16 cellular contexts compared by ENCODE assay signal in genomic region chr11:45400594-45400993, GRCh38.
A peak's percentile ranks its signal among the peaks of the same experiment; 100 is the strongest.
DNase-seq lines count a peak whose midpoint lies in the region; ATAC-seq and TF ChIP-seq lines count a peak whose summit lies in the region.
"Had no signal": no experiment of that assay in that cellular context is flagged by ENCODE, and none has a peak within 500 bp of the region (broad histone marks: within the 10 kb centered on the region; RNA-seq: fewer than 3 reads in every experiment).

No MANE protein-coding gene starts in this region.

- WGBS in mesendoderm (ENCODE audit: extremely low coverage, insufficient coverage, low lambda C conversion rate): no CpG with 5 or more reads among the region's 8 CpGs

- no peak overlapping the region for H2BK5ac ChIP-seq in mesendoderm (ENCODE audit: low read length)

- no peak overlapping the region for H3K4ac ChIP-seq in mesendoderm (ENCODE audit: low read depth, low read length)

- DNase-seq in AG09309 (ENCODE audit: low read depth) (peak; percentile 61), HT1080 (ENCODE audit: low read depth) (peak; percentile 98), astrocyte of the spinal cord (ENCODE audit: low read depth, low spot score) (peak; percentile 86), mesendoderm (no peak), HuH-7 (ENCODE audit: low spot score) (no peak), NAMALWA (ENCODE audit: low spot score) (no peak), Calu3 (no peak)
- DNase-seq: activated CD8-positive, alpha-beta memory T cell treated with anti-CD3 and anti-CD28 coated beads for 24 hours; activated naive CD4-positive, alpha-beta T cell treated with Interleukin-2 at 50 U/mL for 16 hours; cerebellar nuclear complex; NCI-H1105 treated with DMSO at 0.1 percent for 48 hours; stimulated activated CD4-positive, alpha-beta T cell treated with anti-CD3 and anti-CD28 coated beads, Interleukin-4, amount 100 ng/mL, for 24 hours; stimulated activated naive B cell treated with anti-CD40 and anti-IgM and Interleukin-4, amounts not matched to agents 10 μg/mL and 1 μg/mL and 100 μg/mL, for 72 hours had no signal

- H3K79me1 ChIP-seq in mesendoderm (ENCODE audit: low read length): no peaks in the 10 kb centered on the region

- intact Hi-C loops in Calu3 (cut with micrococcal nuclease; ENCODE audit: unreplicated experiment): no loop called here

- H3K18ac ChIP-seq in mesendoderm (ENCODE audit: low read length): no peak overlapping the region

- TF ChIP-seq CTCF in AG09309 (IDR thresholded peaks at IDR 0.05; ENCODE audit: control insufficient read depth, insufficient read depth, low read depth, low read length, missing control alignments): no peak
- no peak for TF ChIP-seq CTCF in astrocyte of the spinal cord (IDR thresholded peaks at IDR 0.05; ENCODE audit: low read depth, low read length)
- no peak for TF ChIP-seq CTCF in Calu3 (IDR thresholded peaks at IDR 0.05; ENCODE audit: unreplicated experiment)

- H3K4me1 Mint-ChIP-seq in Calu3 (ENCODE audit: low read depth, unreplicated experiment): no peaks in the 10 kb centered on the region

- H2AK5ac ChIP-seq in mesendoderm (ENCODE audit: low read length): no peak overlapping the region

- no peak overlapping the region for H3K27ac Mint-ChIP-seq in Calu3 (ENCODE audit: unreplicated experiment)
- H3K27ac Mint-ChIP-seq: stimulated activated naive B cell treated with anti-CD40 and anti-IgM and Interleukin-4, amounts not matched to agents 10 μg/mL and 1 μg/mL and 100 μg/mL, for 72 hours had no signal

- in situ Hi-C loops in astrocyte of the spinal cord (cut with HindIII; ENCODE audit: low sequenced_read_pairs): no loop called here

- no peak for ATAC-seq in HG02870 (IDR thresholded peaks at IDR 0.05; ENCODE audit: unreplicated experiment)
- ATAC-seq: stimulated activated naive B cell treated with anti-CD40 and anti-IgM and Interleukin-4, amounts not matched to agents 10 μg/mL and 1 μg/mL and 100 μg/mL, for 72 hours had no signal

- H3K9ac ChIP-seq in mesendoderm (ENCODE audit: low read length): no peak overlapping the region

- peaks cover 3% of the 10 kb centered on the region for H3K4me1 ChIP-seq in mesendoderm (ENCODE audit: control insufficient read depth, low read depth, low read length)
- H3K4me1 ChIP-seq: HAP-1 had no signal

- CTCF ChIA-PET in Calu3 (lab: Charles Lee): no interaction called here

- no peaks in the 10 kb centered on the region for H3K27me3 ChIP-seq in mesendoderm (ENCODE audit: insufficient read depth, low read length, poor library complexity)

- H2BK120ac ChIP-seq in mesendoderm (ENCODE audit: low read depth, low read length): no peak overlapping the region

- peak overlapping the region; percentile 37 for H3K56ac ChIP-seq in mesendoderm (ENCODE audit: low read length)

- no peak overlapping the region for H2BK15ac ChIP-seq in mesendoderm (replicated peaks; ENCODE audit: low read depth)

- peaks cover 77% of the 10 kb centered on the region for H3K27me3 Mint-ChIP-seq in Calu3 (ENCODE audit: unreplicated experiment)

- H3K4me3 Mint-ChIP-seq in Calu3 (ENCODE audit: low read depth, unreplicated experiment): no peak overlapping the region
- H3K4me3 Mint-ChIP-seq: stimulated activated naive B cell treated with anti-CD40 and anti-IgM and Interleukin-4, amounts not matched to agents 10 μg/mL and 1 μg/mL and 100 μg/mL, for 72 hours had no signal

- H3K79me2 ChIP-seq in mesendoderm (ENCODE audit: control insufficient read depth, insufficient read depth, low read length): no peaks in the 10 kb centered on the region

- no peak overlapping the region for H3K27ac ChIP-seq in mesendoderm (ENCODE audit: low read depth, low read length)
- H3K27ac ChIP-seq: C4-2B had no signal

- H3K9me3 Mint-ChIP-seq in Calu3 (ENCODE audit: low read depth, unreplicated experiment): no peaks in the 10 kb centered on the region
- H3K9me3 Mint-ChIP-seq: stimulated activated naive B cell treated with anti-CD40 and anti-IgM and Interleukin-4, amounts not matched to agents 10 μg/mL and 1 μg/mL and 100 μg/mL, for 72 hours had no signal

- H3K36me3 ChIP-seq in mesendoderm (ENCODE audit: control insufficient read depth, insufficient read depth, low read length): no peaks in the 10 kb centered on the region
- H3K36me3 ChIP-seq: HAP-1 had no signal

- H3K23ac ChIP-seq in mesendoderm (ENCODE audit: low read length): no peak overlapping the region

- no peak overlapping the region for H3K4me2 ChIP-seq in mesendoderm (ENCODE audit: low read length)

- H4K8ac ChIP-seq in mesendoderm (ENCODE audit: low read depth, low read length): no peak overlapping the region

- no TSS peak for BruUV-seq in Calu3 (replicated peaks; lab: Mats Ljungman, UMichigan)

- no peaks in the 10 kb centered on the region for H3K36me3 Mint-ChIP-seq in Calu3 (ENCODE audit: insufficient read depth, unreplicated experiment)
- H3K36me3 Mint-ChIP-seq: stimulated activated naive B cell treated with anti-CD40 and anti-IgM and Interleukin-4, amounts not matched to agents 10 μg/mL and 1 μg/mL and 100 μg/mL, for 72 hours had no signal

- no peak overlapping the region for H4K5ac ChIP-seq in mesendoderm (ENCODE audit: low read length)

- no peak overlapping the region for H3K4me3 ChIP-seq in AG09309 (ENCODE audit: control insufficient read depth, low read depth, low read length)
- no peak overlapping the region for H3K4me3 ChIP-seq in astrocyte of the spinal cord (ENCODE audit: low read depth, low read length)
- no peak overlapping the region for H3K4me3 ChIP-seq in mesendoderm (ENCODE audit: low read length)
- H3K4me3 ChIP-seq: HAP-1 had no signal

Comparison
In these comparisons a context has a peak if more than half of its experiments do, and no peak if none do; other contexts are left out.
1. DNase-seq: peak in AG09309 (single experiment), HT1080 (single experiment) and astrocyte of the spinal cord (single experiment); none in mesendoderm (single experiment), HuH-7 (single experiment), NAMALWA (single experiment) and Calu3 (single experiment).